In the genomic region with DNA sequence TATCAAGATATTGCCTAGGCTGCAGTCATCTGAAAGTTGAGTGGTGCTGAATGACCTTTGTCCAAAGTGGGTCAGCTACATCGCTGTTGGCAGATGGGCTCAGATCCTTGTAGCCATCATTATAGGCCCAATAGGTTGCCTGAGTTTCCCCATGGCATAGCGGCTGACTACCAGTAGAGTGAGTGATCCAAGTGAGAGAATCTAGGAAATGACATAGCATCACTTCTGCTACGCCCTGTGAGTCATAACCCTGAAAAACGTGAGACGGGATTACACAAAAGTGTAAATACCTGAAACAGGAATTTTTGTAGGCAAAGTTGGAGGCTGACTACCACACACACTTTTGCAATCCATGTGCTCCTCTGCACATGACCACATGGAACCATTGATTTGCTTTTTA, we compare ENCODE assay signal across 33 cellular contexts.
"Had no signal": no experiment of that assay in that cellular context is flagged by ENCODE, and none has a peak within 500 bp of the region (broad histone marks: within the 10 kb centered on the region; RNA-seq: fewer than 3 reads in every experiment).

No MANE protein-coding gene starts in this region.

- H3K4me1 Mint-ChIP-seq: activated B cell treated with CpG ODN at 0.5 μM for 24 hours; activated T-helper 17 cell treated with anti-CD3 and anti-CD28 coated beads, Interleukin-2, amount 50 U/mL, for 72 hours; T-helper 17 cell had no signal

- H3K27me3 Mint-ChIP-seq: activated B cell treated with CpG ODN at 0.5 μM for 24 hours; activated CD8-positive, alpha-beta T cell treated with anti-CD3 and anti-CD28 coated beads for 36 hours; activated naive CD8-positive, alpha-beta T cell; activated T-helper 17 cell treated with anti-CD3 and anti-CD28 coated beads, Interleukin-2, amount 50 U/mL, for 72 hours; T-helper 17 cell had no signal

- FAIRE-seq: endometrium, endothelial cell of umbilical vein, frontal cortex had no signal

- H3K4me3 ChIP-seq: adrenal gland, body of pancreas, cardiac muscle cell, colonic mucosa had no signal

- DNase-seq: activated B cell treated with CpG ODN at 0.5 μM for 24 hours; activated CD4-positive, alpha-beta T cell treated with anti-CD3 and anti-CD28 coated beads for 48 hours; activated CD4-positive, alpha-beta T cell treated with anti-CD3 and anti-CD28 coated beads, Interleukin-2, amount 50 U/mL, for 1 hour; activated CD4-positive, alpha-beta T cell treated with anti-CD3 and anti-CD28 coated beads, Interleukin-2, amount 50 U/mL, for 48 hours; activated CD8-positive, alpha-beta memory T cell treated with anti-CD3 and anti-CD28 coated beads for 24 hours; activated CD8-positive, alpha-beta T cell treated with anti-CD3 and anti-CD28 coated beads for 36 hours; activated effector memory CD4-positive, alpha-beta T cell treated with Interleukin-2 at 50 U/mL for 16 hours; activated gamma-delta T cell treated with Interleukin-2 at 50 U/mL for 16 hours; activated naive CD4-positive, alpha-beta T cell treated with anti-CD3 and anti-CD28 coated beads, Interleukin-2, amount 50 U/mL, for 16 hours; activated naive CD4-positive, alpha-beta T cell treated with Interleukin-2 at 50 U/mL for 16 hours; activated T-cell treated with anti-CD3 and anti-CD28 coated beads, Interleukin-2, amount 50 U/mL, for 4 hours; adrenal gland; amygdala; aorta; body of pancreas; central memory CD4-positive, alpha-beta T cell; cerebellar nuclear complex; colonic mucosa; effector CD8-positive, alpha-beta T cell; foreskin fibroblast; head of caudate nucleus; T-helper 17 cell; T1000; WERI-Rb-1 had no signal

- H3K36me3 ChIP-seq: adrenal gland, cardiac muscle cell, colonic mucosa, WERI-Rb-1 had no signal

- H3K9me3 ChIP-seq: adrenal gland, body of pancreas, colonic mucosa had no signal

- H3K4me1 ChIP-seq: adrenal gland, body of pancreas, colonic mucosa had no signal

- H3K27ac ChIP-seq: adrenal gland, body of pancreas, cardiac muscle cell, colonic mucosa, WERI-Rb-1 had no signal

- H3K27ac Mint-ChIP-seq: activated B cell treated with CpG ODN at 0.5 μM for 24 hours; activated CD8-positive, alpha-beta T cell treated with anti-CD3 and anti-CD28 coated beads for 36 hours; activated naive CD8-positive, alpha-beta T cell; activated T-helper 17 cell treated with anti-CD3 and anti-CD28 coated beads, Interleukin-2, amount 50 U/mL, for 72 hours; T-helper 17 cell; T-helper 2 cell treated with Interferon-gamma antibody and Interleukin-4, amounts not matched to agents 5 μg/mL and 100 μg/mL, for 36 hours had no signal

- ATAC-seq: activated CD4-positive, CD25-positive, alpha-beta regulatory T cell treated with anti-CD3 and anti-CD28 coated beads, Interleukin-2, amount 50 U/mL, for 24 hours; activated CD8-positive, alpha-beta T cell treated with anti-CD3 and anti-CD28 coated beads for 36 hours; activated T-cell treated with anti-CD3 and anti-CD28 coated beads, Interleukin-2, amount 50 U/mL, for 4 hours; activated T-helper 17 cell treated with anti-CD3 and anti-CD28 coated beads, Interleukin-2, amount 50 U/mL, for 72 hours; body of pancreas; esophagus mucosa; T-helper 17 cell had no signal

- H3K36me3 Mint-ChIP-seq: activated naive CD8-positive, alpha-beta T cell had no signal

- H3K4me3 Mint-ChIP-seq: activated B cell treated with CpG ODN at 0.5 μM for 24 hours; activated CD8-positive, alpha-beta T cell treated with anti-CD3 and anti-CD28 coated beads for 36 hours; activated naive CD8-positive, alpha-beta T cell; activated T-cell treated with anti-CD3 and anti-CD28 coated beads, Interleukin-2, amount 50 U/mL, for 4 hours; activated T-helper 17 cell treated with anti-CD3 and anti-CD28 coated beads, Interleukin-2, amount 50 U/mL, for 72 hours; T-helper 17 cell; T-helper 2 cell treated with Interferon-gamma antibody and Interleukin-4, amounts not matched to agents 5 μg/mL and 100 μg/mL, for 36 hours had no signal

- H3K27me3 ChIP-seq: adrenal gland, body of pancreas, cardiac muscle cell, colonic mucosa had no signal
